1 cellular context compared by ENCODE assay signal in the genomic region with DNA sequence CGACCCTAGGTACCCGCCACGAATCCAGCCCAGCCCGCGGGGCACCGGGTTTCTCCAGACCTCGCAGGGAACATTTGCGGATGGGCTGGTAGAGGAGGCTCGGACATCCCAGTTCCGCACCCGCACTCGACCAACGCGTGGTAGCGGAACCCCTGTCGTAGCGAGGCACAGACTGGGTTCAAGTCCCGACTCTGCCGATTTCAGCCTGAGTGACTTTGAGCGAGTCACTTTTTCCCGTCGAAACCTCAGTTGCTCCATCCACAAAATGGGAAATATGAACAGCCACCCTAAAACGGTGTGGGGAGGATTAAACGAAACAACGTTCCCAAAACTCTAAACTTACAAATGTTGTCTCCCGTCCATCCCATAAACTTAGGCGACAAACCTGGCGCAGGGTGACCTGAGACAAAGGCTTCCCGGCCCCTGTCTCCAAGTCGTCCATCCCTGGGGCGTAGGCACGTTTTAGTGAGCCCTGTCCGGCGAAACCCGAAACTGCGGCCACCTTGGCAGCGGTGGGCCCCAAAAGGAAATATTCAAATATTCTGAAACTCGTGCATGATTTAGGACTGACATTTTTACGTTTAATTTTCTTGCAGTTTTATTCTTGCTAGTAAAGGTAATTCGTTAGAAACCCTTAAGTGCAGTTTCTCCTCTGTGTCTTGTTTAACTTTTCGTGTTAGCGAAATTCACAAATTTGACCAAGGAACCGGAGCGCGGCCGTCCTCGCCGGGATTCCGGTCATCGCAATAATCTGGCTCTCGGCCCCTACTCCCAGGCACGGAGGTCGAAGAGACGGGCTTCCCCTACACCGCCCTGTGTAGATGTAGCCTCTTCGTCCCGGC.
TF ChIP-seq lines count a peak whose summit lies in the region.

No MANE protein-coding gene starts in this region.

TF ChIP-seq in HEK293, 187 proteins besides CTCF, POLR2A, EP300 and RAD21 (continued from another document and continues in another):
- TF ChIP-seq ZNF121 (tag by site-specific recombination; IDR thresholded peaks at IDR 0.05) (no peak), WT1 (tag by site-specific recombination; IDR thresholded peaks at IDR 0.05) (no peak), PBX3 (CRISPR knock-in tag; IDR thresholded peaks at IDR 0.05) (no peak), ELK4 (IDR thresholded peaks at IDR 0.05; ENCODE audit: borderline replicate concordance, low read depth, low read length) (no peak), ZNF704 (tag by site-specific recombination; IDR thresholded peaks at IDR 0.05) (no peak), SP3 (tag by site-specific recombination; IDR thresholded peaks at IDR 0.05) (no peak), KLF16 (tag by site-specific recombination; IDR thresholded peaks at IDR 0.05) (no peak), ZEB2 (tag by site-specific recombination; IDR thresholded peaks at IDR 0.05) (no peak), ZNF155 (tag by site-specific recombination; IDR thresholded peaks at IDR 0.05) (no peak), ZNF610 (tag by site-specific recombination; IDR thresholded peaks at IDR 0.05; ENCODE audit: borderline replicate concordance) (no peak), BCL11A (tag by site-specific recombination; IDR thresholded peaks at IDR 0.05; ENCODE audit: low read depth) (peak; percentile 23; the same call in 1 of the 2 replicates), PRDM4 (tag by site-specific recombination; IDR thresholded peaks at IDR 0.05) (no peak), ZNF366 (tag by site-specific recombination; conservative IDR thresholded peaks at IDR 0.05) (0 out of 2 replicates have a peak, but pooled peaks have one; percentile 9), ZBTB8A (tag by site-specific recombination; IDR thresholded peaks at IDR 0.05) (no peak), ZNF18 (tag by site-specific recombination; IDR thresholded peaks at IDR 0.05) (no peak), KLF7 (tag by site-specific recombination; IDR thresholded peaks at IDR 0.05; ENCODE audit: borderline replicate concordance) (no peak), OVOL3 (tag by site-specific recombination; IDR thresholded peaks at IDR 0.05) (no peak), SP7 (tag by site-specific recombination; IDR thresholded peaks at IDR 0.05) (no peak), ZNF768 (tag by site-specific recombination; IDR thresholded peaks at IDR 0.05) (0 out of 2 replicates have a peak, but pooled peaks have one; percentile 49), ZNF518A (tag by site-specific recombination; conservative IDR thresholded peaks at IDR 0.05; ENCODE audit: low read depth) (no peak), AEBP2 (tag by site-specific recombination; IDR thresholded peaks at IDR 0.05; ENCODE audit: borderline replicate concordance) (no peak), SALL2 (tag by site-specific recombination; IDR thresholded peaks at IDR 0.05; ENCODE audit: borderline replicate concordance) (no peak), ZSCAN16 (tag by site-specific recombination; IDR thresholded peaks at IDR 0.05) (peak; percentile 84), TRIM28 (IDR thresholded peaks at IDR 0.05; ENCODE audit: borderline replicate concordance, low read length) (no peak), ZBTB20 (tag by site-specific recombination; IDR thresholded peaks at IDR 0.05) (peak; percentile 13; the same call in 1 of the 2 replicates)
- TF ChIP-seq, protein P1, sequence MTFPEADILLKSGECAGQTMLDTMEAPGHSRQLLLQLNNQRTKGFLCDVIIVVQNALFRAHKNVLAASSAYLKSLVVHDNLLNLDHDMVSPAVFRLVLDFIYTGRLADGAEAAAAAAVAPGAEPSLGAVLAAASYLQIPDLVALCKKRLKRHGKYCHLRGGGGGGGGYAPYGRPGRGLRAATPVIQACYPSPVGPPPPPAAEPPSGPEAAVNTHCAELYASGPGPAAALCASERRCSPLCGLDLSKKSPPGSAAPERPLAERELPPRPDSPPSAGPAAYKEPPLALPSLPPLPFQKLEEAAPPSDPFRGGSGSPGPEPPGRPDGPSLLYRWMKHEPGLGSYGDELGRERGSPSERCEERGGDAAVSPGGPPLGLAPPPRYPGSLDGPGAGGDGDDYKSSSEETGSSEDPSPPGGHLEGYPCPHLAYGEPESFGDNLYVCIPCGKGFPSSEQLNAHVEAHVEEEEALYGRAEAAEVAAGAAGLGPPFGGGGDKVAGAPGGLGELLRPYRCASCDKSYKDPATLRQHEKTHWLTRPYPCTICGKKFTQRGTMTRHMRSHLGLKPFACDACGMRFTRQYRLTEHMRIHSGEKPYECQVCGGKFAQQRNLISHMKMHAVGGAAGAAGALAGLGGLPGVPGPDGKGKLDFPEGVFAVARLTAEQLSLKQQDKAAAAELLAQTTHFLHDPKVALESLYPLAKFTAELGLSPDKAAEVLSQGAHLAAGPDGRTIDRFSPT (tag by site-specific recombination; IDR thresholded peaks at IDR 0.05) = no peak
- TF ChIP-seq, protein P2, sequence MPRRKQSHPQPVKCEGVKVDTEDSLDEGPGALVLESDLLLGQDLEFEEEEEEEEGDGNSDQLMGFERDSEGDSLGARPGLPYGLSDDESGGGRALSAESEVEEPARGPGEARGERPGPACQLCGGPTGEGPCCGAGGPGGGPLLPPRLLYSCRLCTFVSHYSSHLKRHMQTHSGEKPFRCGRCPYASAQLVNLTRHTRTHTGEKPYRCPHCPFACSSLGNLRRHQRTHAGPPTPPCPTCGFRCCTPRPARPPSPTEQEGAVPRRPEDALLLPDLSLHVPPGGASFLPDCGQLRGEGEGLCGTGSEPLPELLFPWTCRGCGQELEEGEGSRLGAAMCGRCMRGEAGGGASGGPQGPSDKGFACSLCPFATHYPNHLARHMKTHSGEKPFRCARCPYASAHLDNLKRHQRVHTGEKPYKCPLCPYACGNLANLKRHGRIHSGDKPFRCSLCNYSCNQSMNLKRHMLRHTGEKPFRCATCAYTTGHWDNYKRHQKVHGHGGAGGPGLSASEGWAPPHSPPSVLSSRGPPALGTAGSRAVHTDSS (tag by site-specific recombination; IDR thresholded peaks at IDR 0.05) = no peak
- TF ChIP-seq, protein P3, sequence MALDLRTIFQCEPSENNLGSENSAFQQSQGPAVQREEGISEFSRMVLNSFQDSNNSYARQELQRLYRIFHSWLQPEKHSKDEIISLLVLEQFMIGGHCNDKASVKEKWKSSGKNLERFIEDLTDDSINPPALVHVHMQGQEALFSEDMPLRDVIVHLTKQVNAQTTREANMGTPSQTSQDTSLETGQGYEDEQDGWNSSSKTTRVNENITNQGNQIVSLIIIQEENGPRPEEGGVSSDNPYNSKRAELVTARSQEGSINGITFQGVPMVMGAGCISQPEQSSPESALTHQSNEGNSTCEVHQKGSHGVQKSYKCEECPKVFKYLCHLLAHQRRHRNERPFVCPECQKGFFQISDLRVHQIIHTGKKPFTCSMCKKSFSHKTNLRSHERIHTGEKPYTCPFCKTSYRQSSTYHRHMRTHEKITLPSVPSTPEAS (tag by site-specific recombination; IDR thresholded peaks at IDR 0.05) = 0 out of 2 replicates have a peak, but pooled peaks have one; percentile 22
